Comparison of ENCODE assay signal across 1 cellular context in genomic region chr17:40614431-40615294, GRCh38.
A peak's percentile ranks its signal among the peaks of the same experiment; 100 is the strongest.
TF ChIP-seq lines count a peak whose summit lies in the region.

No MANE protein-coding gene starts in this region.

TF ChIP-seq in HepG2, 621 proteins besides CTCF, POLR2A, EP300 and RAD21:
- TF ChIP-seq REPIN1 (CRISPR knock-in tag; IDR thresholded peaks at IDR 0.05; ENCODE audit: borderline replicate concordance, low read depth) (0 out of 2 replicates have a peak, but pooled peaks have one; percentile 6), MTF1 (CRISPR knock-in tag; IDR thresholded peaks at IDR 0.05) (no peak)
